Comparison of ENCODE assay signal across 21 cellular contexts in the genomic region with DNA sequence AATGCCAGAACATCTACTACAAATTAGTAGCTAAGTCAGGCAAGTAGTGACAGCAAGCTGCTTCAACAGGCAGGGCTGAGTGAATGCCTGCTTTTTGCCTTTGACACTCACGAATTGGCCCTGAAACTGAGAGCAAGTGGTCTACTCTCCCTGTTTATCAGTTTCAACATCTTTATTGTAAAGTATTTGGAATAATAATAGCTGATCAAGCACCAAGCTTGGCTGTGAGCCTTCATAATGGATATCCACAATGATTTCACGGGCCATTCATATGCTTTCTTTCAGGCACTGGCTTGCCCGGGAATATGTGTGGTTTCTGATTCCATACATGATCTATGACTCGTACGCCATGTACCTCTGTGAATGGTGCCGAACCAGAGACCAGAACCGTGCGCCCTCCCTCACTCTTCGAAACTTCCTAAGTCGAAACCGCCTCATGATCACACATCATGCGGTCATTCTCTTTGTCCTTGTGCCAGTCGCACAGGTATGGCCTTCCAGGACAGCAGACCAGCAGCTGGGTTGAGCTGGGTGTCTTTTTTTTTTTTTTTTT.
"Had no signal": no experiment of that assay in that cellular context is flagged by ENCODE, and none has a peak within 500 bp of the region (broad histone marks: within the 10 kb centered on the region; RNA-seq: fewer than 3 reads in every experiment).

No MANE protein-coding gene starts in this region.

- H3K9me3 ChIP-seq: colonic mucosa, esophagus squamous epithelium, left ventricle myocardium inferior, lower lobe of right lung, psoas muscle, thyroid gland had no signal

- H3K9me3 Mint-ChIP-seq: immature natural killer cell; natural killer cell treated with Interleukin-12 subunit alpha and Interleukin-12 subunit beta and Interleukin-15 and Interleukin-18, amount 100 ng/mL, for 72 hours; type B pancreatic cell had no signal

- H3K4me1 ChIP-seq: colonic mucosa, psoas muscle had no signal

- ATAC-seq: left cardiac atrium; lower lobe of right lung; natural killer cell treated with Interleukin-12 subunit alpha and Interleukin-12 subunit beta and Interleukin-15 and Interleukin-18, amount 100 ng/mL, for 72 hours; psoas muscle; sciatic nerve had no signal

- H3K27ac ChIP-seq: colonic mucosa, left ventricle myocardium inferior, lower lobe of right lung, psoas muscle, thyroid gland had no signal

- FAIRE-seq: kidney, urothelium cell line had no signal

- H3K27me3 ChIP-seq: colonic mucosa, esophagus squamous epithelium, thyroid gland had no signal

- H3K4me3 ChIP-seq: colonic mucosa, esophagus squamous epithelium, left ventricle myocardium inferior, lower lobe of right lung, psoas muscle, thyroid gland had no signal

- H3K27ac Mint-ChIP-seq: immature natural killer cell; natural killer cell treated with Interleukin-12 subunit alpha and Interleukin-12 subunit beta and Interleukin-15 and Interleukin-18, amount 100 ng/mL, for 72 hours; type B pancreatic cell had no signal

- H3K27me3 Mint-ChIP-seq: natural killer cell treated with Interleukin-12 subunit alpha and Interleukin-12 subunit beta and Interleukin-15 and Interleukin-18, amount 100 ng/mL, for 72 hours; type B pancreatic cell had no signal

- H3K4me3 Mint-ChIP-seq: immature natural killer cell; natural killer cell treated with Interleukin-12 subunit alpha and Interleukin-12 subunit beta and Interleukin-15 and Interleukin-18, amount 100 ng/mL, for 72 hours; type B pancreatic cell had no signal

- DNase-seq: colonic mucosa; dermis blood vessel endothelial cell; esophagus squamous epithelium; foreskin fibroblast; immature natural killer cell; kidney; left cardiac atrium; left ventricle myocardium inferior; lower lobe of right lung; mesenchymal stem cell; midbrain; occipital lobe; psoas muscle; retina; stimulated activated CD4-positive, alpha-beta T cell treated with anti-CD3 and anti-CD28 coated beads, Interleukin-2, amount 100 ng/mL, for 24 hours; stimulated activated naive CD4-positive, alpha-beta T cell treated with Interleukin-2 at 50 U/mL for 16 hours; thyroid gland had no signal

- H3K36me3 ChIP-seq: colonic mucosa had no signal
